Comparison of ENCODE assay signal across 8 cellular contexts in the genomic region with DNA sequence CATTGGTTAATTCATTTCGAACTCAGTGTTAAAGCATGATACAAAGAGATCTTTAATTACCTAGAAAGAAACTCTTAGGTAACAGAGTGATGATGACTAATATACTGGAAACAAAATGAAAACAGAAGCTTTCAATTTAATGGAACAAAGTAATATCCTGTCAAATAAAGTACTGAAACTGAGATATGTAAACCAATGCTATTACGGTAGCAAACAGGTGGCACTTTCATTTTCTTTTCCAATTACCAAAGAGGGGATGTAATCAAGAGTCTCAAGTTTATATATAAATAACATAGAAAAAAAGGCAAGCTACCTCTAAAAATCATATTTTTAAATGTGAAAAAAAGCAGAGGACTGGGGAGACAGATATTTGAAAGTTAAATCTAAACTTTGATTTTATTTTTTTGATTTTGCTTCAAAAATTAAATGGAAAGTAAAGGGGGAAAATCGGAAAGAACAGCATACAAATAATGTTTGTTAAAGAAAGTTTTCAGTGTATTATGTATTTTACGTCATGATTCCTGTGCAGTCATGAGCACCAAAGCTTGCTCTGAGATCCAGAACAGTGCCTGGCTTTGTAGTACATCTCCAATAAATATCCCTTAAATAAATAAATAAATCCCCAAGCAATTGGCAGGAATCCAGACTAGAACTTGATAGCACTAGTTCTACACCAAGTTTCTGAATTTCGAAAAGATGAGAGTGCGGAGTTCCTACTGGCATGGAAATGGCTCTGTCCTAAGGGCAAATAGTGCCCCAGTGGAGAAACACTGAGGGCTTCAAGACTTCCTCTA. TPM values are rescaled to one million over a fixed set of nuclear protein-coding genes. Genes with fewer than 3 reads are reported as not detected.
A peak's percentile ranks its signal among the peaks of the same experiment; 100 is the strongest.
DNase-seq lines count a peak whose midpoint lies in the region; ATAC-seq, FAIRE-seq and TF ChIP-seq lines count a peak whose summit lies in the region.

No MANE protein-coding gene starts in this region.

- intact Hi-C loops in K562 (cut with micrococcal nuclease), result no loop called here

- FAIRE-seq in K562 (lab: Jason Lieb, UNC), result no peak

- H3K4me1 ChIP-seq in K562 (replicated peaks in 1 of 2; ENCODE audit: control insufficient read depth in 2 of 2, insufficient read depth in 2 of 2, low read length in 2 of 2) (no peaks in the 10 kb centered on the region; a peak in 2 of 5 replicates), upper lobe of left lung (peaks cover 0 to 5% (median 0%) of the 10 kb centered on the region in 4 donors)

- no peak for TF ChIP-seq CTCF in GM20000 (IDR thresholded peaks at IDR 0.05; ENCODE audit: extremely low read depth, missing control alignments)
- no peak for TF ChIP-seq CTCF in K562 (IDR thresholded peaks at IDR 0.05 in 2 of 3, conservative IDR thresholded peaks at IDR 0.05 in 1 of 3; ENCODE audit: insufficient read depth in 2 of 3, low read depth in 1 of 3, low read length in 3 of 3)
- TF ChIP-seq CTCF in upper lobe of left lung (IDR thresholded peaks at IDR 0.05), result no peak

- TF ChIP-seq EP300 in K562 (IDR thresholded peaks at IDR 0.05; ENCODE audit: low read length), result no peak
- no peak for TF ChIP-seq EP300 in upper lobe of left lung (IDR thresholded peaks at IDR 0.05)

- H3K27ac ChIP-seq in K562 (ENCODE audit: extremely low read depth, low read depth, low read length) (no peak overlapping the region), upper lobe of left lung (no peak overlapping the region)

- no peak for TF ChIP-seq POLR2A in K562 (conservative IDR thresholded peaks at IDR 0.05)
- no peak for TF ChIP-seq POLR2A in upper lobe of left lung (IDR thresholded peaks at IDR 0.05)

- WGBS in K562 (ENCODE audit: insufficient coverage, low coverage, missing lambda C conversion rate), result 64% methylated on average over 6 of the region's 6 CpGs
- WGBS in upper lobe of left lung, 2 donors, result 72 to 79% methylated on average over 6 of the region's 6 CpGs

- DNase-seq in GM20000 (ENCODE audit: low spot score) (peak; percentile 80), K562 (ENCODE audit: extremely low read depth in 1 of 4, low spot score in 3 of 4) (no peak), upper lobe of left lung (no peak), occipital lobe (lab: John Stamatoyannopoulos, UW) (no peak), NCI-H526 treated with DMSO at 0.1 percent for 48 hours (lab: John Stamatoyannopoulos, UW) (no peak)
- DNase-seq in stimulated activated CD4-positive, alpha-beta T cell treated with anti-CD3 and anti-CD28 coated beads, Interleukin-4, amount 100 ng/mL, for 24 hours, result no peak

- POLR2A ChIA-PET in K562 (lab: Yijun Ruan, JAX), result interaction anchor here (0.6 to 0.8 kb wide), 2 partner anchors 18 to 37 kb away, joined by 3 read pairs; no protein-coding TSS in a partner anchor

- peak; percentile 99 for ATAC-seq in HG03469 (IDR thresholded peaks at IDR 0.05; ENCODE audit: unreplicated experiment)
- no peak for ATAC-seq in K562
- no peak for ATAC-seq in upper lobe of left lung (ENCODE audit: low FRiP score in 2 of 2)

- H3K27me3 ChIP-seq in K562 (ENCODE audit: control insufficient read depth in 2 of 2, insufficient read depth in 2 of 2, low read length in 2 of 2) (no peaks in the 10 kb centered on the region), upper lobe of left lung (no peaks in the 10 kb centered on the region)

- H4K20me1 ChIP-seq in K562 (replicated peaks; ENCODE audit: control insufficient read depth, insufficient read depth, low read length), result no peaks in the 10 kb centered on the region

- no peak overlapping the region for H3K4me2 ChIP-seq in K562 (ENCODE audit: insufficient read depth, low read length)

- no peak overlapping the region for H3K9ac ChIP-seq in K562 (ENCODE audit: insufficient read depth in 1 of 2, low read depth in 2 of 2, low read length in 2 of 2)

- H3K36me3 ChIP-seq in K562 (ENCODE audit: control insufficient read depth, insufficient read depth, low read length) (no peaks in the 10 kb centered on the region), upper lobe of left lung (no peaks in the 10 kb centered on the region)

- H2AFZ ChIP-seq in K562 (ENCODE audit: low read depth, low read length), result peak overlapping the region; percentile 5; the same call in 1 of the 2 replicates

- H3K4me3 ChIP-seq in GM08714 (ENCODE audit: low read length) (peak overlapping the region; percentile 4; the same call in 1 of the 2 replicates), K562 (no peak overlapping the region), upper lobe of left lung (no peak overlapping the region)

- TF ChIP-seq RAD21 in K562 (CRISPR knock-in tag; conservative IDR thresholded peaks at IDR 0.05 in 1 of 2, IDR thresholded peaks at IDR 0.05 in 1 of 2), result no peak

- CTCF ChIA-PET in K562 (lab: Yijun Ruan, JAX; ENCODE audit: low intra/inter-chr PET ratio), result no interaction called here

- in situ Hi-C loops in K562 (cut with MboI), result no loop called here

- no TSS peak for BruUV-seq in K562 (replicated peaks; lab: Mats Ljungman, UMichigan)

- H3K9me1 ChIP-seq in K562 (ENCODE audit: control insufficient read depth, insufficient read depth, low read length), result no peaks in the 10 kb centered on the region

- H3K79me2 ChIP-seq in K562 (ENCODE audit: control insufficient read depth, insufficient read depth, low read length), result no peaks in the 10 kb centered on the region

- H3K9me3 ChIP-seq in K562 (replicated peaks; ENCODE audit: control insufficient read depth, insufficient read depth, low read depth, low read length) (no peaks in the 10 kb centered on the region), upper lobe of left lung (no peaks in the 10 kb centered on the region)

TF ChIP-seq in K562, 482 proteins besides CTCF, POLR2A, EP300 and RAD21:
- peak; percentile 68 for TF ChIP-seq NFIC (IDR thresholded peaks at IDR 0.05)
- no peak for TF ChIP-seq ZNF695 (CRISPR knock-in tag; IDR thresholded peaks at IDR 0.05)
- TF ChIP-seq ZEB2 (IDR thresholded peaks at IDR 0.05), result no peak
- no peak for TF ChIP-seq RBM22 (IDR thresholded peaks at IDR 0.05; ENCODE audit: low read depth, low read length, poor library complexity, severe bottlenecking)

RNA-seq across cellular contexts. Expression of gene RAPGEF2, which starts 25.0 kb away (rescaled TPM):
- total RNA-seq in K562 (2011; cell fraction: chromatin; rRNA removed; ENCODE audit: low replicate concordance), result 50.9 and 149 TPM in 2 replicates
- 21.8 and 31.8 TPM in 2 replicates for total RNA-seq in K562 (2011; cell fraction: nucleolus; rRNA removed)
- 43.3 and 46.7 TPM in 2 replicates for total RNA-seq in K562 (2011; cell fraction: nucleoplasm; rRNA removed)
- total RNA-seq in K562 (2014; rRNA removed), result 21.2 and 21.4 TPM in 2 replicates
- 24.1 and 27.3 TPM in 2 replicates for total RNA-seq in K562 (2014; rRNA removed; fragmentation: Illumina TruSeq; extraction: Trizol)
- 29.9 and 32.6 TPM in 2 replicates for total RNA-seq in K562 (2015; rRNA removed; fragmentation: Illumina TruSeq; extraction: Trizol)
- total RNA-seq in K562 (2021), result 17.1 and 23.1 TPM in 2 replicates
- 28.4 and 31.1 TPM in 2 replicates for polyA plus RNA-seq in K562 (2011; rRNA removed)
- 15.8 and 20.2 TPM in 2 replicates for polyA plus RNA-seq in K562 (2011; cell fraction: cytosol; rRNA removed)
- 45.9 and 58.3 TPM in 2 replicates for polyA plus RNA-seq in K562 (2011; cell fraction: nucleus; rRNA removed)
- 16.1 and 24.1 TPM in 2 replicates for polyA plus RNA-seq in K562 (2012)
- 22.1 and 26.8 TPM in 2 replicates for polyA plus RNA-seq in K562 (2014; fragmentation: Illumina TruSeq; extraction: Trizol)
- polyA plus RNA-seq in K562 (2014; fragmentation: Nextera tagmentation; extraction: Ambion mirVana), result 1 to 10 TPM; 3.1 to 3.4 TPM
- polyA plus RNA-seq in K562 (2014; rRNA removed), result 13.1 and 15.0 TPM in 2 replicates
- 127 and 148 TPM in 2 replicates for polyA minus RNA-seq in K562 (2011; rRNA and poly(A)+ RNA removed)
- 23.8 and 34.2 TPM in 2 replicates for polyA minus RNA-seq in K562 (2011; cell fraction: cytosol; rRNA and poly(A)+ RNA removed)
- polyA minus RNA-seq in K562 (2011; cell fraction: nucleus; rRNA and poly(A)+ RNA removed), result 42.3 and 86.1 TPM in 2 replicates
- total RNA-seq in upper lobe of left lung, result 100 to 1,000 TPM in 1 of 6 donors, 10 to 100 TPM in 5; 53.3 to 122 (median 66.3) TPM
- total RNA-seq in occipital lobe, result 251 TPM
